In genomic region chr22:39472570-39473556, GRCh38 we compare ENCODE assay signal across 10 cellular contexts. TPM values are rescaled to one million over a fixed set of nuclear protein-coding genes. Genes with fewer than 3 reads are reported as not detected.
DNase-seq lines count a peak whose midpoint lies in the region; ATAC-seq and TF ChIP-seq lines count a peak whose summit lies in the region.
"Had no signal": no experiment of that assay in that cellular context is flagged by ENCODE, and none has a peak within 500 bp of the region (broad histone marks: within the 10 kb centered on the region; RNA-seq: fewer than 3 reads in every experiment).

No MANE protein-coding gene starts in this region.

- peak overlapping the region; percentile 51 for H2AK5ac ChIP-seq in mesenchymal stem cell (ENCODE audit: low read length, severe bottlenecking)

- peak overlapping the region; percentile 72 to 86 for H3K18ac ChIP-seq in mesenchymal stem cell (ENCODE audit: low read depth in 1 of 2, low read length in 2 of 2)

- WGBS in mesenchymal stem cell: 77% methylated on average over 19 of the region's 19 CpGs

- no peaks in the 10 kb centered on the region for H3K27me3 Mint-ChIP-seq in WTC11 (ENCODE audit: low read depth)
- no peaks in the 10 kb centered on the region for H3K27me3 Mint-ChIP-seq in activated naive CD4-positive, alpha-beta T cell treated with anti-CD3 and anti-CD28 coated beads for 36 hours (ENCODE audit: low read depth)

- peak overlapping the region; percentile 81 for H3K27ac Mint-ChIP-seq in WTC11
- no peak overlapping the region for H3K27ac Mint-ChIP-seq in activated naive CD4-positive, alpha-beta T cell treated with anti-CD3 and anti-CD28 coated beads for 36 hours

- no peaks in the 10 kb centered on the region for H3K9me3 ChIP-seq in left ventricle myocardium inferior (replicated peaks)
- H3K9me3 ChIP-seq in mesenchymal stem cell (ENCODE audit: control insufficient read depth, low read length): no peaks in the 10 kb centered on the region

- H3K4me2 ChIP-seq in mesenchymal stem cell (ENCODE audit: low read length, poor library complexity, severe bottlenecking): no peak overlapping the region

- peak overlapping the region; percentile 75 to 77 for H3K4ac ChIP-seq in mesenchymal stem cell (ENCODE audit: low read depth in 1 of 2, low read length in 2 of 2)

- POLR2A ChIA-PET in WTC11 (lab: Charles Lee): no interaction called here

- TF ChIP-seq CTCF in left ventricle myocardium inferior (IDR thresholded peaks at IDR 0.05; ENCODE audit: borderline replicate concordance): no peak
- TF ChIP-seq CTCF in WTC11 (IDR thresholded peaks at IDR 0.05): no peak

- H4K8ac ChIP-seq in mesenchymal stem cell (ENCODE audit: low read length): no peak overlapping the region

- H2BK5ac ChIP-seq in mesenchymal stem cell (ENCODE audit: low read depth, low read length, poor library complexity, severe bottlenecking): no peak overlapping the region

- intact Hi-C loops in left ventricle myocardium inferior (cut with micrococcal nuclease): no loop called here
- intact Hi-C loops in Right ventricle myocardium superior (cut with DNase I): no loop called here
- intact Hi-C loops in activated naive CD4-positive, alpha-beta T cell treated with anti-CD3 and anti-CD28 coated beads for 36 hours (cut with micrococcal nuclease): no loop called here

- H2BK15ac ChIP-seq in mesenchymal stem cell (ENCODE audit: low read depth, poor library complexity, severe bottlenecking): peak overlapping the region; percentile 70

- H3K4me1 ChIP-seq in left ventricle myocardium inferior: peaks cover 77% of the 10 kb centered on the region
- peaks cover 50% of the 10 kb centered on the region for H3K4me1 ChIP-seq in mesenchymal stem cell (ENCODE audit: control insufficient read depth, insufficient read depth, low read depth, low read length)

- ATAC-seq in Right ventricle myocardium superior (ENCODE audit: poor library complexity) (no peak), WTC11 (peak; percentile 3), HG03280 (IDR thresholded peaks at IDR 0.05; ENCODE audit: unreplicated experiment) (no peak), HG02884 (IDR thresholded peaks at IDR 0.05; ENCODE audit: unreplicated experiment) (no peak)

- no peak overlapping the region for H2AFZ ChIP-seq in mesenchymal stem cell (ENCODE audit: low read depth, low read length)

- H3K4me1 Mint-ChIP-seq in WTC11: peaks cover 68% of the 10 kb centered on the region
- H3K4me1 Mint-ChIP-seq in activated naive CD4-positive, alpha-beta T cell treated with anti-CD3 and anti-CD28 coated beads for 36 hours (ENCODE audit: low read depth): peaks cover 18% of the 10 kb centered on the region

- no peaks in the 10 kb centered on the region for H3K9me3 Mint-ChIP-seq in WTC11
- no peaks in the 10 kb centered on the region for H3K9me3 Mint-ChIP-seq in activated naive CD4-positive, alpha-beta T cell treated with anti-CD3 and anti-CD28 coated beads for 36 hours

- no peak overlapping the region; the same call in 1 of the 2 replicates for H3K4me3 Mint-ChIP-seq in WTC11
- H3K4me3 Mint-ChIP-seq in activated naive CD4-positive, alpha-beta T cell treated with anti-CD3 and anti-CD28 coated beads for 36 hours: no peak overlapping the region

- H3K23ac ChIP-seq in mesenchymal stem cell (ENCODE audit: low read length in 2 of 2): no peak overlapping the region

- H3K36me3 ChIP-seq in left ventricle myocardium inferior (no peaks in the 10 kb centered on the region), mesenchymal stem cell (ENCODE audit: control insufficient read depth in 1 of 2, insufficient read depth in 2 of 2, low read depth in 1 of 2, low read length in 2 of 2) (no peaks in the 10 kb centered on the region)

- H2BK12ac ChIP-seq in mesenchymal stem cell (ENCODE audit: low read length in 2 of 2): peak overlapping the region; percentile 69 to 75

- no peaks in the 10 kb centered on the region for H3K79me1 ChIP-seq in mesenchymal stem cell (replicated peaks; ENCODE audit: low read length, poor library complexity, severe bottlenecking)

- peak overlapping the region in 1 of 2 experiments; percentile 88 for H3K14ac ChIP-seq in mesenchymal stem cell (ENCODE audit: low read length in 2 of 2)

- DNase-seq in left ventricle myocardium inferior (no peak), Right ventricle myocardium superior (no peak), WTC11 (ENCODE audit: low spot score) (no peak), mesenchymal stem cell (no peak), HuH-7 (ENCODE audit: low spot score) (no peak)
- no peak for DNase-seq in activated naive CD4-positive, alpha-beta T cell treated with anti-CD3 and anti-CD28 coated beads for 36 hours

- no peaks in the 10 kb centered on the region for H3K36me3 Mint-ChIP-seq in WTC11
- no peaks in the 10 kb centered on the region for H3K36me3 Mint-ChIP-seq in activated naive CD4-positive, alpha-beta T cell treated with anti-CD3 and anti-CD28 coated beads for 36 hours (ENCODE audit: low read depth)

- H3K9ac ChIP-seq in mesenchymal stem cell (ENCODE audit: low read length): no peak overlapping the region

- H3K27me3 ChIP-seq in left ventricle myocardium inferior (ENCODE audit: low read depth) (peaks cover 11% of the 10 kb centered on the region), mesenchymal stem cell (ENCODE audit: control insufficient read depth in 1 of 2, insufficient read depth in 1 of 2, low read length in 2 of 2) (peaks cover 0 to 67% of the 10 kb centered on the region in 2 experiments)

- H3K27ac ChIP-seq in left ventricle myocardium inferior (replicated peaks): peak overlapping the region; percentile 89
- peak overlapping the region; percentile 73 for H3K27ac ChIP-seq in mesenchymal stem cell (ENCODE audit: low read length, poor library complexity, severe bottlenecking)
- H3K27ac ChIP-seq: C4-2B had no signal

- CTCF ChIA-PET in WTC11 (lab: Charles Lee): interaction anchor here (0.9 to 3.3 kb wide), 9 partner anchors 19 to 129 kb away, joined by 3 to 17 read pairs (median 4); no protein-coding TSS in a partner anchor
- CTCF ChIA-PET in activated naive CD4-positive, alpha-beta T cell treated with anti-CD3 and anti-CD28 coated beads for 36 hours (lab: Charles Lee): interaction anchor here (1.0 kb wide), 1 partner anchor 24 kb away, joined by 4 read pairs; no protein-coding TSS in a partner anchor

- peak overlapping the region; percentile 95 for H4K91ac ChIP-seq in mesenchymal stem cell (ENCODE audit: low read length)

- no peak overlapping the region for H3K4me3 ChIP-seq in left ventricle myocardium inferior
- no peak overlapping the region for H3K4me3 ChIP-seq in mesenchymal stem cell (ENCODE audit: insufficient read depth in 1 of 2, low read depth in 1 of 2, low read length in 2 of 2)

- peak overlapping the region; percentile 40 for H2BK120ac ChIP-seq in mesenchymal stem cell (ENCODE audit: low read depth, low read length)

TF ChIP-seq in WTC11, 78 proteins besides CTCF, POLR2A, EP300 and RAD21 (continues in another document):
- TF ChIP-seq AFF4 (CRISPR knock-in tag; IDR thresholded peaks at IDR 0.05; ENCODE audit: borderline replicate concordance) (no peak), ELF4 (CRISPR knock-in tag; IDR thresholded peaks at IDR 0.05; ENCODE audit: low read depth) (no peak), GABPB1 (CRISPR knock-in tag; IDR thresholded peaks at IDR 0.05) (no peak)

RNA-seq across cellular contexts. Expression of gene MGAT3, which starts 16.1 kb away (rescaled TPM):
- total RNA-seq in left ventricle myocardium inferior (3.2 TPM), Right ventricle myocardium superior (3.9 TPM), WTC11 (2021) (10.3 to 11.4 TPM (median 11.4 TPM) in 3 replicates)
- 2.1 TPM for polyA plus RNA-seq in mesenchymal stem cell (2013, experiment 1 of 2)
- polyA plus RNA-seq in mesenchymal stem cell (2013, experiment 2 of 2): 2.0 TPM
- under 1 TPM; 0.40 to 0.62 TPM for total RNA-seq in activated naive CD4-positive, alpha-beta T cell treated with anti-CD3 and anti-CD28 coated beads for 36 hours
- polyA plus RNA-seq: keratinocyte had no signal

RNA-seq across cellular contexts. Expression of gene MIEF1, which starts 29.2 kb away (rescaled TPM):
- total RNA-seq in left ventricle myocardium inferior: 15.5 TPM
- total RNA-seq in Right ventricle myocardium superior: 16.7 TPM
- total RNA-seq in WTC11 (2021): 31.5 to 38.7 TPM (median 31.9 TPM) in 3 replicates
- polyA plus RNA-seq in mesenchymal stem cell (2013, experiment 1 of 2): 19.0 TPM
- polyA plus RNA-seq in mesenchymal stem cell (2013, experiment 2 of 2): 19.9 TPM
- total RNA-seq in activated naive CD4-positive, alpha-beta T cell treated with anti-CD3 and anti-CD28 coated beads for 36 hours: 10 to 100 TPM; 33.3 to 35.1 TPM

RNA-seq across cellular contexts. Expression of gene ATF4, which starts 47.5 kb away (rescaled TPM):
- total RNA-seq in left ventricle myocardium inferior: 193 TPM
- 200 TPM for total RNA-seq in Right ventricle myocardium superior
- 361 to 460 TPM (median 371 TPM) in 3 replicates for total RNA-seq in WTC11 (2021)
- polyA plus RNA-seq in mesenchymal stem cell (2013, experiment 1 of 2): 513 TPM
- polyA plus RNA-seq in mesenchymal stem cell (2013, experiment 2 of 2): 503 TPM
- total RNA-seq in activated naive CD4-positive, alpha-beta T cell treated with anti-CD3 and anti-CD28 coated beads for 36 hours: 100 to 1,000 TPM; 589 to 609 TPM

RNA-seq across cellular contexts. Expression of gene RPS19BP1, which starts 59.7 kb away (rescaled TPM):
- 59.3 TPM for total RNA-seq in left ventricle myocardium inferior
- total RNA-seq in Right ventricle myocardium superior: 59.0 TPM
- 88.9 to 102 TPM (median 89.0 TPM) in 3 replicates for total RNA-seq in WTC11 (2021)
- 59.9 TPM for polyA plus RNA-seq in mesenchymal stem cell (2013, experiment 1 of 2)
- 59.6 TPM for polyA plus RNA-seq in mesenchymal stem cell (2013, experiment 2 of 2)
- total RNA-seq in activated naive CD4-positive, alpha-beta T cell treated with anti-CD3 and anti-CD28 coated beads for 36 hours: 10 to 100 TPM; 52.0 to 56.2 TPM
